Comparison of ENCODE assay signal across 10 cellular contexts in genomic region chr17:64174686-64175456, GRCh38. TPM values are rescaled to one million over a fixed set of nuclear protein-coding genes. Genes with fewer than 3 reads are reported as not detected.
DNase-seq lines count a peak whose midpoint lies in the region; ATAC-seq and TF ChIP-seq lines count a peak whose summit lies in the region.
"Had no signal": no experiment of that assay in that cellular context is flagged by ENCODE, and none has a peak within 500 bp of the region (broad histone marks: within the 10 kb centered on the region; RNA-seq: fewer than 3 reads in every experiment).

No MANE protein-coding gene starts in this region.

- no TSS peak for BruUV-seq in mammary epithelial cell (replicated peaks; lab: Mats Ljungman, UMichigan)

- no peak for TF ChIP-seq CTCF in mammary epithelial cell (conservative IDR thresholded peaks at IDR 0.05 in 1 of 2, IDR thresholded peaks at IDR 0.05 in 1 of 2; ENCODE audit: extremely low read depth in 1 of 2, insufficient read depth in 1 of 2, low read depth in 1 of 2, low read length in 2 of 2)
- TF ChIP-seq CTCF in thoracic aorta (IDR thresholded peaks at IDR 0.05): no peak

- no peaks in the 10 kb centered on the region for H3K79me2 ChIP-seq in mammary epithelial cell (ENCODE audit: insufficient read depth, low read length)

- CTCF ChIA-PET in mammary epithelial cell (lab: Charles Lee; ENCODE audit: low non-redundant PET): no interaction called here

- H2AFZ ChIP-seq in mammary epithelial cell (ENCODE audit: low read depth, low read length): no peak overlapping the region
- H2AFZ ChIP-seq: parathyroid adenoma had no signal

- in situ Hi-C loops in mammary epithelial cell (cut with MboI; ENCODE audit: low sequenced_read_pairs in 2 of 2): loop anchor here in 1 of 2 donors (25.0 kb wide), 1 partner anchor 112 kb away; no protein-coding TSS in a partner anchor

- ATAC-seq in thoracic aorta (ENCODE audit: insufficient number of reproducible peaks, low FRiP score, low read depth): no peak
- ATAC-seq in HG03097 (IDR thresholded peaks at IDR 0.05; ENCODE audit: low FRiP score, unreplicated experiment): no peak
- ATAC-seq in HG02588 (IDR thresholded peaks at IDR 0.05; ENCODE audit: unreplicated experiment): no peak
- no peak for ATAC-seq in GM19467 (IDR thresholded peaks at IDR 0.05; ENCODE audit: unreplicated experiment)

- WGBS in mammary epithelial cell (ENCODE audit: low coverage, missing lambda C conversion rate): 89% methylated on average over 7 of the region's 7 CpGs

- H4K20me1 ChIP-seq in mammary epithelial cell (ENCODE audit: insufficient read depth, low read length): no peaks in the 10 kb centered on the region

- no peak overlapping the region for H3K27ac ChIP-seq in mammary epithelial cell (ENCODE audit: insufficient read depth, low read depth, low read length)
- H3K27ac ChIP-seq in thoracic aorta: peak overlapping the region; percentile 64 to 78
- H3K27ac ChIP-seq: SJSA1, vagina had no signal

- H3K4me3 ChIP-seq in mammary epithelial cell (replicated peaks in 1 of 3; ENCODE audit: insufficient read depth in 1 of 3, low read depth in 2 of 3, low read length in 3 of 3) (no peak overlapping the region), thoracic aorta (no peak overlapping the region)
- H3K4me3 ChIP-seq: SJSA1, vagina had no signal

- H3K27me3 ChIP-seq in mammary epithelial cell (ENCODE audit: insufficient read depth, low read length): no peaks in the 10 kb centered on the region
- H3K27me3 ChIP-seq in thoracic aorta (replicated peaks; ENCODE audit: insufficient read depth): no peaks in the 10 kb centered on the region
- H3K27me3 ChIP-seq: SJSA1, vagina had no signal

- no peak overlapping the region for H3K4me2 ChIP-seq in mammary epithelial cell (ENCODE audit: insufficient read depth, low read depth, low read length)

- DNase-seq in M059J (ENCODE audit: low read depth) (peak; percentile 16), mammary epithelial cell (peak; percentile 49), kidney tubule cell (ENCODE audit: low spot score) (peak; percentile 70), thoracic aorta (ENCODE audit: low spot score) (no peak)

- intact Hi-C loops in mammary epithelial cell (cut with micrococcal nuclease): no loop called here

- no peak overlapping the region for H3K9ac ChIP-seq in mammary epithelial cell (ENCODE audit: insufficient read depth, low read length)
- H3K9ac ChIP-seq: parathyroid adenoma had no signal

- no peaks in the 10 kb centered on the region for H3K9me3 ChIP-seq in mammary epithelial cell (replicated peaks; ENCODE audit: insufficient read depth, low read length)
- H3K9me3 ChIP-seq in thoracic aorta: no peaks in the 10 kb centered on the region
- H3K9me3 ChIP-seq: SJSA1, vagina had no signal

- peaks cover 17% of the 10 kb centered on the region for H3K36me3 ChIP-seq in mammary epithelial cell (ENCODE audit: insufficient read depth, low read length)
- no peaks in the 10 kb centered on the region for H3K36me3 ChIP-seq in thoracic aorta

- dilution Hi-C loops in mammary epithelial cell (cut with HindIII; ENCODE audit: low sequenced_read_pairs): no loop called here

- H3K4me1 ChIP-seq in mammary epithelial cell (ENCODE audit: insufficient read depth, low read length) (peaks cover 13% of the 10 kb centered on the region), thoracic aorta (ENCODE audit: control insufficient read depth in 1 of 2, low read depth in 2 of 2) (peaks cover 41 to 57% of the 10 kb centered on the region in 2 donors)

RNA-seq across cellular contexts. Expression of gene ERN1, which starts 44.9 kb away (rescaled TPM):
- total RNA-seq in M059J (2014; rRNA removed; shearing (Covaris generic)): 0.98 and 1.5 TPM in 2 replicates
- total RNA-seq in mammary epithelial cell (10 to 100 TPM; 18.8 to 36.8 TPM), thoracic aorta (10 to 100 TPM; 13.0 to 22.7 TPM)
- polyA plus RNA-seq in mammary epithelial cell: 5.3 TPM
- 3.7 TPM for polyA minus RNA-seq in mammary epithelial cell
